In the genomic region with DNA sequence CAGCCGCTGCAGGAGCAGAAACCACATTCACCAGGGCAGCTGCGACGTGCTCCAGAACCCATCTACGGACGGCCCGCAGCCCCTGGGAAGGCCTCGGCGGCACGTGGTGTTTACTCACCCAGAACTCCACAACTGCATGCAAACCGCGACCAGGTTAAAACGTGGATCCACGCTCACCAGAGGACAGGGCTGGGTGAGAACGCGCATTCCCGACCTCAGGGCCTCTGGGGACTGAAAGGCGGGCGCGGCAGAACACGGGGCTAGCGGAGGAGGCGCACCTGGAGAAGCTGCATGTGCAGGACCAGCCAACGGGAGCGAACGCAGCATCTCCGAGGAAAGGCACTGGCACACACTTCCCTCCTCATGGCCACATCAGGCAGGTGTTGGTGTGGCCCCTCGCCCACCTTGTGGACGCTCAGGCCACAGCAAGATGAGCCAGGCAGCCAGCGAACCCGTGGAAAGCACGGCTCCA, we compare ENCODE assay signal across 25 cellular contexts. TPM values are rescaled to one million over a fixed set of nuclear protein-coding genes. Genes with fewer than 3 reads are reported as not detected.
DNase-seq lines count a peak whose midpoint lies in the region; ATAC-seq, FAIRE-seq and TF ChIP-seq lines count a peak whose summit lies in the region.
"Had no signal": no experiment of that assay in that cellular context is flagged by ENCODE, and none has a peak within 500 bp of the region (broad histone marks: within the 10 kb centered on the region; RNA-seq: fewer than 3 reads in every experiment).

No MANE protein-coding gene starts in this region.

- no peaks in the 10 kb centered on the region for H3K79me2 ChIP-seq in H1 (ENCODE audit: control insufficient read depth in 1 of 2, insufficient read depth in 2 of 2, low read length in 2 of 2)

- H4K8ac ChIP-seq in H1 (ENCODE audit: extremely low read depth, insufficient read depth, low read length): peak overlapping the region; percentile 75; the same call in 1 of the 2 replicates

- no peak overlapping the region for H3K4me3 Mint-ChIP-seq in CD14-positive monocyte
- H3K4me3 Mint-ChIP-seq: CD4-positive, alpha-beta memory T cell had no signal

- CTCF ChIA-PET in RWPE1 (lab: Yijun Ruan, JAX): no interaction called here
- CTCF ChIA-PET in H1 (lab: Charles Lee; ENCODE audit: partially characterized antibody): interaction anchor here (0.8 to 1.3 kb wide), 3 partner anchors 36 to 67 kb away, joined by 3 read pairs; no protein-coding TSS in a partner anchor

- H3K4me3 ChIP-seq in H1 (ENCODE audit: extremely low read depth in 1 of 4, insufficient read depth in 2 of 4, low read depth in 3 of 4, low read length in 4 of 4) (no peak overlapping the region), gastrocnemius medialis (no peak overlapping the region)
- H3K4me3 ChIP-seq: SJCRH30 had no signal

- no peak overlapping the region for H4K5ac ChIP-seq in H1 (ENCODE audit: insufficient read length, low read depth, low read length)

- H3K4ac ChIP-seq in H1 (replicated peaks; ENCODE audit: insufficient read length, low read depth, low read length): no peak overlapping the region

- no peak for ATAC-seq in gastrocnemius medialis
- no peak for ATAC-seq in GM19452 (IDR thresholded peaks at IDR 0.05; ENCODE audit: unreplicated experiment)
- ATAC-seq in GM21717 (IDR thresholded peaks at IDR 0.05; ENCODE audit: unreplicated experiment): no peak
- ATAC-seq: PC-3, Right ventricle myocardium inferior, SK-N-SH treated with all-trans-retinoic acid at 6 μM for 48 hours had no signal

- H3K18ac ChIP-seq in H1 (ENCODE audit: extremely low read depth, low read length): no peak overlapping the region

- H3K27me3 Mint-ChIP-seq in CD14-positive monocyte (ENCODE audit: low read depth in 3 of 3): peaks cover 0 to 2% (median 0%) of the 10 kb centered on the region in 3 donors
- H3K27me3 Mint-ChIP-seq: CD4-positive, alpha-beta memory T cell had no signal

- H3K36me3 ChIP-seq in H1 (ENCODE audit: control insufficient read depth in 2 of 4, insufficient read depth in 4 of 4, low read length in 3 of 4) (peaks cover 3 to 18% (median 12%) of the 10 kb centered on the region in 4 experiments; a peak in 6 of 8 replicates), gastrocnemius medialis (peaks cover 0 to 48% of the 10 kb centered on the region in 2 donors)

- no peak overlapping the region for H2BK12ac ChIP-seq in H1 (ENCODE audit: low read depth, low read length)

- DNase-seq in CD14-positive monocyte (ENCODE audit: low spot score) (no peak), RWPE1 (ENCODE audit: low spot score) (no peak), H1 (ENCODE audit: low read depth in 1 of 2, low spot score in 2 of 2) (no peak), gastrocnemius medialis (no peak), NCI-H128 (lab: John Stamatoyannopoulos, UW; ENCODE audit: unreplicated experiment) (no peak)
- DNase-seq: CD4-positive, alpha-beta memory T cell; COR-L47; DMS53; IMR-90; MM.1S; NCI-H1417; NCI-H1694; NCI-H2029 treated with DMSO at 0.1 percent for 48 hours; NCI-H226; NCI-H510A treated with DMSO at 0.1 percent for 48 hours; NCI-H82; NK-92 treated with Interleukin-12 subunit alpha and Interleukin-12 subunit beta, amount 100 ng/mL, for 24 hours; PC-3; SJCRH30 had no signal

- no peak overlapping the region for H3K14ac ChIP-seq in H1 (ENCODE audit: insufficient read length)

- no peak overlapping the region for H2BK15ac ChIP-seq in H1 (ENCODE audit: low read length)

- no peak overlapping the region for H2AK5ac ChIP-seq in H1 (ENCODE audit: low read depth, low read length)

- no peak overlapping the region; the same call in 1 of the 2 replicates for H2BK5ac ChIP-seq in H1 (ENCODE audit: low read depth, low read length)

- peaks cover 0 to 4% of the 10 kb centered on the region in 2 experiments; a peak in 1 of 4 replicates for H3K9me3 ChIP-seq in H1 (ENCODE audit: insufficient read depth in 2 of 2, low read depth in 1 of 2, low read length in 1 of 2)
- H3K9me3 ChIP-seq in gastrocnemius medialis: no peaks in the 10 kb centered on the region
- H3K9me3 ChIP-seq: SJCRH30 had no signal

- H3K4me2 ChIP-seq in H1 (ENCODE audit: insufficient read depth in 1 of 2, low read depth in 2 of 2, low read length in 2 of 2): no peak overlapping the region
- H3K4me2 ChIP-seq: KMS-11 had no signal

- no peak for TF ChIP-seq EP300 in H1 (IDR thresholded peaks at IDR 0.05; ENCODE audit: borderline replicate concordance in 1 of 2, low read depth in 2 of 2, low read length in 2 of 2)

- WGBS in H1 (ENCODE audit: extremely low coverage in 1 of 2, insufficient coverage in 1 of 2, insufficient read length in 1 of 2, insufficient replicate concordance in 2 of 2, low coverage in 1 of 2, low lambda C conversion rate in 2 of 2, missing lambda C conversion rate in 1 of 2), 2 experiments: 89% methylated on average over 30 of the region's 31 CpGs; no CpG with 5 or more reads in 1 of the 2 experiments

- H3K23me2 ChIP-seq in H1 (ENCODE audit: low read depth, low read length): no peaks in the 10 kb centered on the region

- TF ChIP-seq POLR2A in H1 (IDR thresholded peaks at IDR 0.05; ENCODE audit: control extremely low read depth in 1 of 2, low read depth in 2 of 2, low read length in 2 of 2): no peak
- no peak for TF ChIP-seq POLR2A in gastrocnemius medialis (IDR thresholded peaks at IDR 0.05)

- H2BK120ac ChIP-seq in H1 (replicated peaks; ENCODE audit: low read depth, low read length): no peak overlapping the region

- no peak for TF ChIP-seq CTCF in CD14-positive monocyte (IDR thresholded peaks at IDR 0.05)
- TF ChIP-seq CTCF in RWPE1 (conservative IDR thresholded peaks at IDR 0.05; ENCODE audit: low read depth): no peak
- no peak for TF ChIP-seq CTCF in H1 (IDR thresholded peaks at IDR 0.05; ENCODE audit: control extremely low read depth in 1 of 3, insufficient read depth in 1 of 3, low read depth in 1 of 3, low read length in 3 of 3)
- no peak for TF ChIP-seq CTCF in gastrocnemius medialis (IDR thresholded peaks at IDR 0.05 in 4 of 5, conservative IDR thresholded peaks at IDR 0.05 in 1 of 5)

- peaks cover 14% of the 10 kb centered on the region for H3K4me1 Mint-ChIP-seq in CD14-positive monocyte

- peaks cover 2 to 20% of the 10 kb centered on the region in 2 experiments for H4K20me1 ChIP-seq in H1 (replicated peaks in 1 of 2; ENCODE audit: control insufficient read depth in 1 of 2, insufficient read depth in 2 of 2, low read length in 2 of 2)

- intact Hi-C loops in CD14-positive monocyte (cut with micrococcal nuclease) (no loop called here), gastrocnemius medialis (cut with DNase I; ENCODE audit: low total_unique reads) (no loop called here)

- H3K9me3 Mint-ChIP-seq in CD14-positive monocyte: peaks cover 0 to 1% (median 0%) of the 10 kb centered on the region in 7 donors
- H3K9me3 Mint-ChIP-seq: CD4-positive, alpha-beta memory T cell had no signal

- H3K27ac ChIP-seq in RWPE1 (peak overlapping the region; percentile 81), H1 (ENCODE audit: low read depth, low read length) (no peak overlapping the region), gastrocnemius medialis (peak overlapping the region; percentile 95 to 99 (median 96))
- H3K27ac ChIP-seq: KMS-11, SJCRH30 had no signal

- in situ Hi-C loops in gastrocnemius medialis (cut with MboI; ENCODE audit: low sequenced_read_pairs in 4 of 4): no loop called here

- H3K9ac ChIP-seq in H1 (replicated peaks in 1 of 4; ENCODE audit: extremely low read depth in 1 of 4, low read depth in 3 of 4, low read length in 3 of 4): no peak overlapping the region
- H3K9ac ChIP-seq: KMS-11 had no signal

- no peak for TF ChIP-seq RAD21 in H1 (IDR thresholded peaks at IDR 0.05 in 1 of 2, conservative IDR thresholded peaks at IDR 0.05 in 1 of 2; ENCODE audit: low read depth in 2 of 2, low read length in 2 of 2)

- no peak for FAIRE-seq in H1 (lab: Jason Lieb, UNC)
- FAIRE-seq: H54 had no signal

- POLR2A ChIA-PET in RWPE1 (lab: Yijun Ruan, JAX; ENCODE audit: low non-redundant PET) (no interaction called here), H1 (lab: Charles Lee; ENCODE audit: partially characterized antibody) (no interaction called here)

- no peak overlapping the region for H3K23ac ChIP-seq in H1 (ENCODE audit: insufficient read length)

- H3K27ac Mint-ChIP-seq in CD14-positive monocyte: peak overlapping the region in 4 of 7 donors; percentile 13 to 73 (median 60)

- H2BK20ac ChIP-seq in H1 (ENCODE audit: low read length): no peak overlapping the region

- H3K4me1 ChIP-seq in H1 (replicated peaks in 1 of 4; ENCODE audit: control insufficient read depth in 3 of 4, insufficient read depth in 4 of 4, low read length in 3 of 4) (no peaks in the 10 kb centered on the region), gastrocnemius medialis (peaks cover 32 to 49% of the 10 kb centered on the region in 2 donors)
- H3K4me1 ChIP-seq: SJCRH30 had no signal

- H3K56ac ChIP-seq in H1 (replicated peaks; ENCODE audit: insufficient read length, low read depth, low read length): no peak overlapping the region

- H2AFZ ChIP-seq in H1 (ENCODE audit: low read length): no peak overlapping the region

- no peaks in the 10 kb centered on the region for H3K27me3 ChIP-seq in H1 (replicated peaks in 1 of 4; ENCODE audit: control insufficient read depth in 3 of 4, extremely low read depth in 1 of 4, insufficient read depth in 3 of 4, low read length in 3 of 4)
- no peaks in the 10 kb centered on the region for H3K27me3 ChIP-seq in gastrocnemius medialis
- H3K27me3 ChIP-seq: SJCRH30 had no signal

- peaks cover 6% of the 10 kb centered on the region; the same call in 1 of the 2 replicates for H3K79me1 ChIP-seq in H1 (ENCODE audit: low read depth, low read length)

- no peak overlapping the region for H4K91ac ChIP-seq in H1 (replicated peaks; ENCODE audit: insufficient read length, low read length)

- H3K36me3 Mint-ChIP-seq in CD14-positive monocyte: peaks cover 53 to 76% of the 10 kb centered on the region in 2 donors

RNA-seq across cellular contexts. Expression of gene CAMSAP1, which starts 24.0 kb away (rescaled TPM):
- polyA plus RNA-seq in CD14-positive monocyte (under 1 TPM; 0.71 to 0.75 TPM), H1 (2011; rRNA removed) (13.4 and 14.4 TPM in 2 replicates)
- total RNA-seq in H1 (2021; fragmentation: NEBNext Ultra II Directional; extraction: Animal tissue kit (Norgen Biotek cat#: 25700)): 43.1 and 44.0 TPM in 2 replicates
- 10.7 TPM for polyA plus RNA-seq in H1 (2011; cell fraction: cytosol; rRNA removed)
- 29.4 TPM for polyA plus RNA-seq in H1 (2011; cell fraction: nucleus; rRNA removed)
- polyA plus RNA-seq in H1 (2012, experiment 1 of 2): 18.7 to 25.2 TPM (median 22.4 TPM) in 4 replicates
- 5.8 TPM for polyA plus RNA-seq in H1 (2012, experiment 2 of 2)
- 19.1 TPM for polyA plus RNA-seq in H1 (2013, experiment 1 of 2)
- 17.7 TPM for polyA plus RNA-seq in H1 (2013, experiment 2 of 2)
- polyA minus RNA-seq in H1 (2011; rRNA and poly(A)+ RNA removed): 29.0 and 30.8 TPM in 2 replicates
- polyA minus RNA-seq in H1 (2011; cell fraction: cytosol; rRNA and poly(A)+ RNA removed): 64.3 TPM
- 31.5 TPM for polyA minus RNA-seq in H1 (2011; cell fraction: nucleus; rRNA and poly(A)+ RNA removed)
- total RNA-seq in gastrocnemius medialis: 10 to 100 TPM; 54.8 to 94.9 (median 82.9) TPM

RNA-seq across cellular contexts. Expression of gene UBAC1, which starts 29.8 kb away (rescaled TPM):
- polyA plus RNA-seq in CD14-positive monocyte (10 to 100 TPM; 35.8 to 52.5 TPM), H1 (2011; rRNA removed) (85.2 and 105 TPM in 2 replicates)
- total RNA-seq in H1 (2021; fragmentation: NEBNext Ultra II Directional; extraction: Animal tissue kit (Norgen Biotek cat#: 25700)): 59.3 and 63.1 TPM in 2 replicates
- polyA plus RNA-seq in H1 (2011; cell fraction: cytosol; rRNA removed): 74.8 TPM
- 68.0 TPM for polyA plus RNA-seq in H1 (2011; cell fraction: nucleus; rRNA removed)
- polyA plus RNA-seq in H1 (2012, experiment 1 of 2): 40.4 to 56.7 TPM (median 50.5 TPM) in 4 replicates
- polyA plus RNA-seq in H1 (2012, experiment 2 of 2): 65.3 TPM
- 51.1 TPM for polyA plus RNA-seq in H1 (2013, experiment 1 of 2)
- polyA plus RNA-seq in H1 (2013, experiment 2 of 2): 54.0 TPM
- 21.6 and 41.3 TPM in 2 replicates for polyA minus RNA-seq in H1 (2011; rRNA and poly(A)+ RNA removed)
- 26.6 TPM for polyA minus RNA-seq in H1 (2011; cell fraction: cytosol; rRNA and poly(A)+ RNA removed)
- polyA minus RNA-seq in H1 (2011; cell fraction: nucleus; rRNA and poly(A)+ RNA removed): 19.2 TPM
- 100 to 1,000 TPM; 218 to 263 (median 248) TPM for total RNA-seq in gastrocnemius medialis
